ENCODE assay signal across 25 cellular contexts in genomic region chr16:87536795-87537142, GRCh38. TPM values are rescaled to one million over a fixed set of nuclear protein-coding genes. Genes with fewer than 3 reads are reported as not detected.
A peak's percentile ranks its signal among the peaks of the same experiment; 100 is the strongest.
DNase-seq lines count a peak whose midpoint lies in the region; ATAC-seq, FAIRE-seq and TF ChIP-seq lines count a peak whose summit lies in the region.
"Had no signal": no experiment of that assay in that cellular context is flagged by ENCODE, and none has a peak within 500 bp of the region (broad histone marks: within the 10 kb centered on the region; RNA-seq: fewer than 3 reads in every experiment).

No MANE protein-coding gene starts in this region.

- CTCF ChIA-PET in H1 (lab: Charles Lee; ENCODE audit: partially characterized antibody) (interaction anchor here (3.2 kb wide), 1 partner anchor 14 kb away, joined by 11 read pairs; no protein-coding TSS in a partner anchor), MCF 10A (lab: Yijun Ruan, JAX) (no interaction called here)

- no peaks in the 10 kb centered on the region for H3K79me1 ChIP-seq in H1 (ENCODE audit: low read depth, low read length)

- ATAC-seq in left lobe of liver (peak; percentile 34), HG03432 (IDR thresholded peaks at IDR 0.05; ENCODE audit: unreplicated experiment) (no peak)
- ATAC-seq: HCT116 had no signal

- peaks cover 14 to 16% of the 10 kb centered on the region in 2 experiments for H3K9me3 ChIP-seq in H1 (ENCODE audit: insufficient read depth in 2 of 2, low read depth in 1 of 2, low read length in 1 of 2)

- no peak overlapping the region for H2BK12ac ChIP-seq in H1 (ENCODE audit: low read depth, low read length)

- no peak overlapping the region for H4K5ac ChIP-seq in H1 (ENCODE audit: insufficient read length, low read depth, low read length)

- no peak overlapping the region for H3K27ac ChIP-seq in H1 (ENCODE audit: low read depth, low read length)
- H3K27ac ChIP-seq: Peyer's patch, SK-N-MC had no signal

- no peaks in the 10 kb centered on the region for H4K20me1 ChIP-seq in H1 (replicated peaks in 1 of 2; ENCODE audit: control insufficient read depth in 1 of 2, insufficient read depth in 2 of 2, low read length in 2 of 2)

- no peak overlapping the region for H4K91ac ChIP-seq in H1 (replicated peaks; ENCODE audit: insufficient read length, low read length)

- H3K4me3 ChIP-seq in H1 (ENCODE audit: extremely low read depth in 1 of 4, insufficient read depth in 2 of 4, low read depth in 3 of 4, low read length in 4 of 4), result peak overlapping the region in 1 of 4 experiments; percentile 16; a peak in 1 of 8 replicates
- H3K4me3 ChIP-seq: MG63, Peyer's patch, SK-N-MC had no signal

- H3K79me2 ChIP-seq in H1 (ENCODE audit: control insufficient read depth in 1 of 2, insufficient read depth in 2 of 2, low read length in 2 of 2), result no peaks in the 10 kb centered on the region

- no peak overlapping the region for H2BK120ac ChIP-seq in H1 (replicated peaks; ENCODE audit: low read depth, low read length)

- TF ChIP-seq POLR2A in H1 (IDR thresholded peaks at IDR 0.05; ENCODE audit: control extremely low read depth in 1 of 2, low read depth in 2 of 2, low read length in 2 of 2), result no peak

- intact Hi-C loops in MCF 10A (cut with micrococcal nuclease), result no loop called here

- no peak for TF ChIP-seq EP300 in H1 (IDR thresholded peaks at IDR 0.05; ENCODE audit: borderline replicate concordance in 1 of 2, low read depth in 2 of 2, low read length in 2 of 2)

- DNase-seq in HFFc6 (no peak), H1 (ENCODE audit: low read depth in 1 of 2, low spot score in 2 of 2) (no peak), left lobe of liver (ENCODE audit: low spot score) (no peak), MCF 10A (ENCODE audit: unreplicated experiment) (no peak), GM19238 (ENCODE audit: insufficient read length, low spot score) (no peak), SHP77 treated with DMSO at 0.1 percent for 48 hours (lab: John Stamatoyannopoulos, UW) (no peak)
- DNase-seq: C1 segment of cervical spinal cord; CD4-positive, alpha-beta memory T cell; COR-L47; DMS53; GOT3; KBM-7; MG63; NCI-H1417; NCI-H1694 treated with DMSO at 0.1 percent for 48 hours; NCI-H2081; NCI-H2227 treated with DMSO at 0.1 percent for 48 hours; NCI-H526 treated with DMSO at 0.1 percent for 48 hours; Peyer's patch; SIG-M5 had no signal

- H3K23me2 ChIP-seq in H1 (ENCODE audit: low read depth, low read length), result no peaks in the 10 kb centered on the region

- H3K4me1 ChIP-seq in H1 (replicated peaks in 1 of 4; ENCODE audit: control insufficient read depth in 3 of 4, insufficient read depth in 4 of 4, low read length in 3 of 4), result peaks cover 0 to 8% (median 3%) of the 10 kb centered on the region in 4 experiments; a peak in 4 of 7 replicates
- H3K4me1 ChIP-seq: Peyer's patch had no signal

- H3K27me3 Mint-ChIP-seq in HFFc6 (ENCODE audit: insufficient read depth), result peaks cover 33% of the 10 kb centered on the region
- H3K27me3 Mint-ChIP-seq in MCF 10A (ENCODE audit: insufficient read depth, unreplicated experiment), result peaks cover 27% of the 10 kb centered on the region

- H3K9me3 Mint-ChIP-seq in HFFc6 (peaks cover 46% of the 10 kb centered on the region), MCF 10A (ENCODE audit: unreplicated experiment) (peaks cover 6% of the 10 kb centered on the region)

- no peak for FAIRE-seq in H1 (lab: Jason Lieb, UNC)
- FAIRE-seq: GM18507, HTR-8/SVneo had no signal

- no peak for TF ChIP-seq RAD21 in H1 (IDR thresholded peaks at IDR 0.05 in 1 of 2, conservative IDR thresholded peaks at IDR 0.05 in 1 of 2; ENCODE audit: low read depth in 2 of 2, low read length in 2 of 2)

- H2BK20ac ChIP-seq in H1 (ENCODE audit: low read length), result 0 out of 2 replicates have a peak overlapping the region, but pooled peaks have one; percentile 72

- H3K4me1 Mint-ChIP-seq in HFFc6 (ENCODE audit: low read depth), result peaks cover 12% of the 10 kb centered on the region; the same call in 1 of the 2 replicates
- peaks cover 5% of the 10 kb centered on the region for H3K4me1 Mint-ChIP-seq in MCF 10A (ENCODE audit: insufficient read depth, unreplicated experiment)

- no peaks in the 10 kb centered on the region for H3K36me3 ChIP-seq in H1 (ENCODE audit: control insufficient read depth in 2 of 4, insufficient read depth in 4 of 4, low read length in 3 of 4)
- H3K36me3 ChIP-seq: MG63, Peyer's patch had no signal

- no peak overlapping the region for H3K56ac ChIP-seq in H1 (replicated peaks; ENCODE audit: insufficient read length, low read depth, low read length)

- H3K4ac ChIP-seq in H1 (replicated peaks; ENCODE audit: insufficient read length, low read depth, low read length), result no peak overlapping the region

- H3K4me3 Mint-ChIP-seq in HFFc6 (peak overlapping the region; percentile 14; the same call in 1 of the 2 replicates), MCF 10A (ENCODE audit: unreplicated experiment) (no peak overlapping the region)

- H3K27ac Mint-ChIP-seq in HFFc6 (no peak overlapping the region), MCF 10A (ENCODE audit: low read depth, unreplicated experiment) (no peak overlapping the region)
- H3K27ac Mint-ChIP-seq: CD4-positive, alpha-beta memory T cell had no signal

- H2AFZ ChIP-seq in H1 (ENCODE audit: low read length), result 0 out of 2 replicates have a peak overlapping the region, but pooled peaks have one; percentile 31

- no peak overlapping the region for H2BK15ac ChIP-seq in H1 (ENCODE audit: low read length)

- no peak overlapping the region for H2AK5ac ChIP-seq in H1 (ENCODE audit: low read depth, low read length)

- no peak overlapping the region for H3K23ac ChIP-seq in H1 (ENCODE audit: insufficient read length)

- BruUV-seq in MCF 10A (replicated peaks; lab: Mats Ljungman, UMichigan), result no TSS peak

- no peak overlapping the region for H2BK5ac ChIP-seq in H1 (ENCODE audit: low read depth, low read length)

- WGBS in H1 (ENCODE audit: extremely low coverage in 1 of 2, insufficient coverage in 1 of 2, insufficient read length in 1 of 2, insufficient replicate concordance in 2 of 2, low coverage in 1 of 2, low lambda C conversion rate in 2 of 2, missing lambda C conversion rate in 1 of 2), 2 experiments, result 61% methylated on average over 10 of the region's 10 CpGs; no CpG with 5 or more reads in 1 of the 2 experiments

- peaks cover 29% of the 10 kb centered on the region for H3K36me3 Mint-ChIP-seq in HFFc6 (ENCODE audit: low read depth)
- H3K36me3 Mint-ChIP-seq in MCF 10A (ENCODE audit: insufficient read depth, unreplicated experiment), result no peaks in the 10 kb centered on the region

- no peak overlapping the region for H3K9ac ChIP-seq in H1 (replicated peaks in 1 of 4; ENCODE audit: extremely low read depth in 1 of 4, low read depth in 3 of 4, low read length in 3 of 4)

- no peak overlapping the region for H4K8ac ChIP-seq in H1 (ENCODE audit: extremely low read depth, insufficient read depth, low read length)

- no peak overlapping the region for H3K14ac ChIP-seq in H1 (ENCODE audit: insufficient read length)

- TF ChIP-seq CTCF in HFFc6 (IDR thresholded peaks at IDR 0.05) (no peak), H1 (IDR thresholded peaks at IDR 0.05; ENCODE audit: control extremely low read depth in 1 of 3, insufficient read depth in 1 of 3, low read depth in 1 of 3, low read length in 3 of 3) (no peak), MCF 10A (IDR thresholded peaks at IDR 0.05; ENCODE audit: unreplicated experiment) (no peak)

- H3K18ac ChIP-seq in H1 (ENCODE audit: extremely low read depth, low read length), result peak overlapping the region; percentile 13; the same call in 1 of the 2 replicates

- POLR2A ChIA-PET in H1 (lab: Charles Lee; ENCODE audit: partially characterized antibody), result no interaction called here
- POLR2A ChIA-PET in MCF 10A (lab: Yijun Ruan, JAX), result no interaction called here

- no peaks in the 10 kb centered on the region for H3K27me3 ChIP-seq in H1 (replicated peaks in 1 of 4; ENCODE audit: control insufficient read depth in 3 of 4, extremely low read depth in 1 of 4, insufficient read depth in 3 of 4, low read length in 3 of 4)
- H3K27me3 ChIP-seq: MG63, Peyer's patch had no signal

- H3K4me2 ChIP-seq in H1 (ENCODE audit: insufficient read depth in 1 of 2, low read depth in 2 of 2, low read length in 2 of 2), result peak overlapping the region in 1 of 2 experiments; percentile 34; a peak in 1 of 4 replicates

TF ChIP-seq in H1, 55 proteins besides CTCF, POLR2A, EP300 and RAD21 (continues in another document):
- no peak for TF ChIP-seq RXRA (IDR thresholded peaks at IDR 0.05; ENCODE audit: insufficient read depth, low read depth, low read length)
- TF ChIP-seq GTF2F1 (IDR thresholded peaks at IDR 0.05; ENCODE audit: borderline replicate concordance, low read depth, low read length), result no peak
- TF ChIP-seq SP4 (IDR thresholded peaks at IDR 0.05; ENCODE audit: low read length), result no peak

RNA-seq across cellular contexts. Expression of gene ZCCHC14, which starts 43.9 kb away (rescaled TPM):
- total RNA-seq in HFFc6 (2021; fragmentation: NEBNext Ultra II Directional; extraction: Animal tissue kit (Norgen Biotek cat#: 25700)), result 10 to 100 TPM; 10.6 to 13.7 (median 13.3) TPM
- total RNA-seq in H1 (2021; fragmentation: NEBNext Ultra II Directional; extraction: Animal tissue kit (Norgen Biotek cat#: 25700)), result 27.1 and 28.2 TPM in 2 replicates
- polyA plus RNA-seq in H1 (2011; rRNA removed), result 8.2 and 15.6 TPM in 2 replicates
- polyA plus RNA-seq in H1 (2011; cell fraction: cytosol; rRNA removed), result 6.5 TPM
- polyA plus RNA-seq in H1 (2011; cell fraction: nucleus; rRNA removed), result 44.9 TPM
- 14.6 to 17.2 TPM (median 16.2 TPM) in 4 replicates for polyA plus RNA-seq in H1 (2012, experiment 1 of 2)
- polyA plus RNA-seq in H1 (2012, experiment 2 of 2), result 3.6 TPM
- 13.4 TPM for polyA plus RNA-seq in H1 (2013, experiment 1 of 2)
- polyA plus RNA-seq in H1 (2013, experiment 2 of 2), result 13.2 TPM
- 7.8 and 11.3 TPM in 2 replicates for polyA minus RNA-seq in H1 (2011; rRNA and poly(A)+ RNA removed)
- 16.9 TPM for polyA minus RNA-seq in H1 (2011; cell fraction: cytosol; rRNA and poly(A)+ RNA removed)
- 19.5 TPM for polyA minus RNA-seq in H1 (2011; cell fraction: nucleus; rRNA and poly(A)+ RNA removed)
- total RNA-seq in left lobe of liver (19.3 TPM), MCF 10A (2022) (23.3 and 28.2 TPM in 2 replicates)
